ENCODE assay signal across 29 cellular contexts in the genomic region with DNA sequence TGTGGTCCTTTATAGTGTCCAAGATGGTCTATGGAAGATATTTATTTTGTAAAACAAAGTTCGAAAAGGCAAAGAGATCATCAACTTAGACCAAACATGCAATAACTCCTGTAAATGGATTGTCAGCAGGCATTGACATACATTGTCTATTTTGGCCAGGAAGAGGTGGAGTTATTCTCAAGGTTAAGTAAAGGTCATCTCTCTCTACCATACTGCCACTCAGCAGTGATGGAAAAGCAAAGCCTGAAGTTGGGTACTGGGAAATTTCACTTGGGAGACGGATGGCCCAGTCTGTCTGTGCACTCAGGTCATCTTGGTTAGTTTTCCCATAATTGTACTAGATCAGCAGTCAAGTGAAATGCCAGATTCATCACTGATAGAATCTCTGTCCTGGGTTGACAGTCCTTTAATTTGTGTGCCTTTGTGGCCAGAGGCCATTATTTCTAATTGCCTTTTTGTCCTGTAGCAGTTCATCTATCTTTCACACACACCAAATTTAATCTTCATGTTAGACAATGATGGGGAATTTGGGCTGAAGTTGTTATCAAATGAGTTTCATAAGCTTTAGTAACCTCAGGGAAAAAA. TPM values are rescaled to one million over a fixed set of nuclear protein-coding genes. Genes with fewer than 3 reads are reported as not detected.
DNase-seq lines count a peak whose midpoint lies in the region; ATAC-seq, FAIRE-seq and TF ChIP-seq lines count a peak whose summit lies in the region.
"Had no signal": no experiment of that assay in that cellular context is flagged by ENCODE, and none has a peak within 500 bp of the region (broad histone marks: within the 10 kb centered on the region; RNA-seq: fewer than 3 reads in every experiment).

No MANE protein-coding gene starts in this region.

- H3K4me1 ChIP-seq in HepG2 (ENCODE audit: insufficient read depth, low read length) (peaks cover 22% of the 10 kb centered on the region), right lobe of liver (no peaks in the 10 kb centered on the region), endodermal cell (ENCODE audit: control insufficient read depth, insufficient read depth, low read length) (peaks cover 4% of the 10 kb centered on the region)

- TF ChIP-seq RAD21 in HepG2 (CRISPR knock-in tag; IDR thresholded peaks at IDR 0.05): no peak

- TF ChIP-seq EP300 in HepG2 (IDR thresholded peaks at IDR 0.05; ENCODE audit: low read depth in 2 of 2, low read length in 2 of 2): no peak
- no peak for TF ChIP-seq EP300 in HepG2 (CRISPR knock-in tag; IDR thresholded peaks at IDR 0.05; ENCODE audit: borderline replicate concordance)

- H3K4me3 Mint-ChIP-seq in endodermal cell (no peak overlapping the region), natural killer cell (no peak overlapping the region)
- H3K4me3 Mint-ChIP-seq: CD14-positive monocyte; CD4-positive, alpha-beta memory T cell; CD4-positive, CD25-positive, alpha-beta regulatory T cell; CD8-positive, alpha-beta memory T cell had no signal

- BruUV-seq in HepG2 (replicated peaks; lab: Mats Ljungman, UMichigan): no TSS peak

- WGBS in HepG2 (ENCODE audit: low lambda C conversion rate): 14% methylated on average over 2 of the region's 2 CpGs
- 50% methylated on average over 1 of the region's 2 CpGs for WGBS in right lobe of liver (ENCODE audit: insufficient coverage, low coverage, low lambda C conversion rate, missing lambda C conversion rate)
- 88 to 89% methylated on average over 2 of the region's 2 CpGs for WGBS in endodermal cell (ENCODE audit: insufficient coverage in 1 of 2, insufficient read length in 1 of 2), 2 experiments

- H3K79me2 ChIP-seq in HepG2 (ENCODE audit: insufficient read depth, low read length): no peaks in the 10 kb centered on the region

- H3K27ac Mint-ChIP-seq in endodermal cell (no peak overlapping the region), natural killer cell (no peak overlapping the region)
- H3K27ac Mint-ChIP-seq: CD14-positive monocyte; CD4-positive, alpha-beta memory T cell; CD4-positive, CD25-positive, alpha-beta regulatory T cell had no signal

- H3K36me3 ChIP-seq in HepG2 (replicated peaks in 1 of 2; ENCODE audit: control insufficient read depth in 1 of 2, insufficient read depth in 2 of 2, low read length in 2 of 2) (no peaks in the 10 kb centered on the region), right lobe of liver (no peaks in the 10 kb centered on the region), endodermal cell (ENCODE audit: control insufficient read depth, insufficient read depth, low read length) (no peaks in the 10 kb centered on the region)
- H3K36me3 ChIP-seq: BE2C, BLaER1 had no signal

- no peak overlapping the region for H3K9ac ChIP-seq in HepG2 (ENCODE audit: insufficient read depth, low read depth, low read length)
- no peak overlapping the region for H3K9ac ChIP-seq in endodermal cell (ENCODE audit: extremely low read depth, low read length, poor library complexity, severe bottlenecking)
- H3K9ac ChIP-seq: BLaER1 had no signal

- H3K4me2 ChIP-seq in HepG2 (ENCODE audit: low read depth, low read length): peak overlapping the region; percentile 20; the same call in 1 of the 2 replicates
- H3K4me2 ChIP-seq: BLaER1 had no signal

- H3K4me1 Mint-ChIP-seq in endodermal cell: peaks cover 36% of the 10 kb centered on the region
- no peaks in the 10 kb centered on the region for H3K4me1 Mint-ChIP-seq in natural killer cell
- H3K4me1 Mint-ChIP-seq: CD14-positive monocyte; CD4-positive, alpha-beta memory T cell; CD4-positive, CD25-positive, alpha-beta regulatory T cell; CD8-positive, alpha-beta memory T cell had no signal

- no peaks in the 10 kb centered on the region for H4K20me1 ChIP-seq in HepG2 (ENCODE audit: insufficient read depth, low read length)
- H4K20me1 ChIP-seq: BLaER1 had no signal

- H3K27me3 Mint-ChIP-seq in endodermal cell (ENCODE audit: insufficient read depth) (peaks cover 10% of the 10 kb centered on the region), natural killer cell (ENCODE audit: low read depth in 2 of 2) (peaks cover 7% of the 10 kb centered on the region in 2 donors)

- H3K27me3 ChIP-seq in HepG2 (ENCODE audit: control insufficient read depth in 1 of 2, insufficient read depth in 2 of 2, low read length in 2 of 2): no peaks in the 10 kb centered on the region
- H3K27me3 ChIP-seq in right lobe of liver: no peaks in the 10 kb centered on the region
- H3K27me3 ChIP-seq in endodermal cell (ENCODE audit: control insufficient read depth, insufficient read depth, low read length, poor library complexity, severe bottlenecking): no peaks in the 10 kb centered on the region
- H3K27me3 ChIP-seq: BE2C, BLaER1 had no signal

- no peak for FAIRE-seq in HepG2 (lab: Jason Lieb, UNC)
- FAIRE-seq: A204.1, GM12878, GM12892, GM18507 had no signal

- TF ChIP-seq CTCF in HepG2 (CRISPR knock-in tag; IDR thresholded peaks at IDR 0.05) (no peak), right lobe of liver (IDR thresholded peaks at IDR 0.05) (no peak), endodermal cell (conservative IDR thresholded peaks at IDR 0.05) (no peak), natural killer cell (IDR thresholded peaks at IDR 0.05) (no peak)

- DNase-seq in HepG2 (ENCODE audit: low spot score) (no peak), right lobe of liver (no peak), SK-N-DZ (ENCODE audit: low spot score) (peak; percentile 12), endodermal cell (no peak), GM19240 (ENCODE audit: insufficient read length, low spot score) (no peak), natural killer cell (no peak)
- DNase-seq: 8988T; ACHN; BE2C; C1 segment of cervical spinal cord; CD4-positive, alpha-beta memory T cell; CD4-positive, CD25-positive, alpha-beta regulatory T cell; CD8-positive, alpha-beta memory T cell; COR-L47; DMS 273 treated with DMSO at 0.1 percent for 48 hours; DMS153; DMS53; DMS79; DND-41; EL; GDM1 had no signal

- H3K36me3 Mint-ChIP-seq in endodermal cell (ENCODE audit: low read depth) (no peaks in the 10 kb centered on the region), natural killer cell (no peaks in the 10 kb centered on the region)
- H3K36me3 Mint-ChIP-seq: CD14-positive monocyte; CD4-positive, alpha-beta memory T cell; CD4-positive, CD25-positive, alpha-beta regulatory T cell had no signal

- CTCF ChIA-PET in HepG2 (lab: Yijun Ruan, JAX; ENCODE audit: low intra/inter-chr PET ratio, low total read pairs): no interaction called here

- H3K4me3 ChIP-seq in HepG2 (replicated peaks in 1 of 3; ENCODE audit: insufficient read depth in 1 of 3, low read depth in 2 of 3, low read length in 3 of 3): no peak overlapping the region
- H3K4me3 ChIP-seq in right lobe of liver: no peak overlapping the region
- peak overlapping the region; percentile 11 for H3K4me3 ChIP-seq in endodermal cell (ENCODE audit: low read length)
- H3K4me3 ChIP-seq: BLaER1, GM12878 had no signal

- ATAC-seq in HepG2: peak; percentile 30; the same call in 1 of the 3 replicates
- no peak for ATAC-seq in right lobe of liver
- no peak for ATAC-seq in HG02678 (IDR thresholded peaks at IDR 0.05; ENCODE audit: unreplicated experiment)
- ATAC-seq in natural killer cell: no peak
- ATAC-seq: GM12878 had no signal

- TF ChIP-seq POLR2A in HepG2 (IDR thresholded peaks at IDR 0.05; ENCODE audit: insufficient read depth in 1 of 2, low read depth in 2 of 2, low read length in 2 of 2): no peak
- no peak for TF ChIP-seq POLR2A in right lobe of liver (IDR thresholded peaks at IDR 0.05)

- intact Hi-C loops in HepG2 (cut with micrococcal nuclease; ENCODE audit: unreplicated experiment) (no loop called here), right lobe of liver (cut with DNase I) (no loop called here), natural killer cell (cut with micrococcal nuclease) (no loop called here)

- H3K27ac ChIP-seq in HepG2 (ENCODE audit: extremely low read length, insufficient read depth, low read length) (no peak overlapping the region), right lobe of liver (no peak overlapping the region), endodermal cell (ENCODE audit: low read depth, low read length) (no peak overlapping the region)
- H3K27ac ChIP-seq: BLaER1 had no signal

- H3K9me3 Mint-ChIP-seq in endodermal cell (peaks cover 18% of the 10 kb centered on the region), natural killer cell (no peaks in the 10 kb centered on the region)
- H3K9me3 Mint-ChIP-seq: CD4-positive, alpha-beta memory T cell; CD8-positive, alpha-beta memory T cell had no signal

- in situ Hi-C loops in HepG2 (cut with HindIII; ENCODE audit: extremely low pct_ligation_motif_present, low pct_unique_long_range_greater_than_20kb): no loop called here

- POLR2A ChIA-PET in HepG2 (lab: Yijun Ruan, JAX): no interaction called here

- H3K9me3 ChIP-seq in HepG2 (ENCODE audit: low read length) (peaks cover 5% of the 10 kb centered on the region; the same call in 1 of the 2 replicates), right lobe of liver (no peaks in the 10 kb centered on the region), endodermal cell (ENCODE audit: control insufficient read depth, low read length) (peaks cover 13% of the 10 kb centered on the region)
- H3K9me3 ChIP-seq: BE2C had no signal

- H2AFZ ChIP-seq in HepG2 (ENCODE audit: low read length): no peak overlapping the region

RNA-seq across cellular contexts. Expression of gene PIGP, which starts 17.5 kb away (rescaled TPM):
- total RNA-seq in HepG2 (2016; rRNA removed; fragmentation: Illumina TruSeq; extraction: Trizol) (13.7 and 14.8 TPM in 2 replicates), right lobe of liver (10 to 100 TPM; 11.3 to 19.0 (median 17.3) TPM), endodermal cell (10 to 100 TPM; 28.3 to 29.4 TPM), natural killer cell (10 to 100 TPM in 1 of 3 donors, 1 to 10 TPM in 2; 6.5 to 10.4 (median 8.5) TPM)
- total RNA-seq in HepG2 (2016; cell fraction: cytosol; rRNA removed; fragmentation: Illumina TruSeq; extraction: Trizol; ENCODE audit: low read depth): 17.8 and 18.9 TPM in 2 replicates
- 14.0 and 14.9 TPM in 2 replicates for total RNA-seq in HepG2 (2016; cell fraction: insoluble cytoplasmic fraction; rRNA removed; fragmentation: Illumina TruSeq; extraction: Trizol)
- total RNA-seq in HepG2 (2016; cell fraction: membrane; rRNA removed; fragmentation: Illumina TruSeq; extraction: Trizol): 20.5 and 22.0 TPM in 2 replicates
- total RNA-seq in HepG2 (2016; cell fraction: nucleus; rRNA removed; fragmentation: Illumina TruSeq; extraction: Trizol): 10.7 and 17.6 TPM in 2 replicates
- 27.3 and 33.4 TPM in 2 replicates for polyA plus RNA-seq in HepG2 (2011; rRNA removed)
- polyA plus RNA-seq in HepG2 (2011; cell fraction: cytosol; rRNA removed): 11.5 and 19.9 TPM in 2 replicates
- polyA plus RNA-seq in HepG2 (2011; cell fraction: nucleus; rRNA removed): 14.6 and 17.8 TPM in 2 replicates
- polyA plus RNA-seq in HepG2 (2012): 10.2 and 23.5 TPM in 2 replicates
- polyA plus RNA-seq in HepG2 (2016; cell fraction: cytosol; fragmentation: Illumina TruSeq; extraction: Trizol; ENCODE audit: low read depth): 30.3 and 35.6 TPM in 2 replicates
- polyA plus RNA-seq in HepG2 (2016; cell fraction: insoluble cytoplasmic fraction; fragmentation: Illumina TruSeq; extraction: Trizol; ENCODE audit: low read depth): 25.5 and 30.4 TPM in 2 replicates
- 33.9 and 38.2 TPM in 2 replicates for polyA plus RNA-seq in HepG2 (2016; cell fraction: membrane; fragmentation: Illumina TruSeq; extraction: Trizol; ENCODE audit: low read depth)
- polyA plus RNA-seq in HepG2 (2016; cell fraction: nucleus; fragmentation: Illumina TruSeq; extraction: Trizol; ENCODE audit: insufficient read depth, low read depth): 37.8 and 39.4 TPM in 2 replicates
- polyA minus RNA-seq in HepG2 (2011; rRNA and poly(A)+ RNA removed; ENCODE audit: low replicate concordance): 7.7 and 7.8 TPM in 2 replicates
- polyA minus RNA-seq in HepG2 (2011; cell fraction: cytosol; rRNA and poly(A)+ RNA removed): 5.8 and 7.8 TPM in 2 replicates
- 11.4 and 13.6 TPM in 2 replicates for polyA minus RNA-seq in HepG2 (2011; cell fraction: nucleus; rRNA and poly(A)+ RNA removed)
- 11.0 and 25.5 TPM in 2 replicates for polyA plus RNA-seq in SK-N-DZ (2014; cell fraction: cytosol; rRNA removed)
- polyA plus RNA-seq in SK-N-DZ (2014; cell fraction: nucleus; rRNA removed): 14.6 and 23.6 TPM in 2 replicates
- polyA plus RNA-seq in endodermal cell (2013, experiment 1 of 2): 26.5 TPM
- polyA plus RNA-seq in endodermal cell (2013, experiment 2 of 2): 21.5 TPM

RNA-seq across cellular contexts. Expression of gene TTC3, which starts 17.7 kb away (rescaled TPM):
- total RNA-seq in HepG2 (2016; rRNA removed; fragmentation: Illumina TruSeq; extraction: Trizol) (108 and 162 TPM in 2 replicates), right lobe of liver (10 to 100 TPM; 46.7 to 68.7 (median 54.2) TPM), endodermal cell (100 to 1,000 TPM; 184 to 273 TPM), natural killer cell (10 to 100 TPM; 83.1 to 97.4 (median 88.3) TPM)
- total RNA-seq in HepG2 (2016; cell fraction: cytosol; rRNA removed; fragmentation: Illumina TruSeq; extraction: Trizol; ENCODE audit: low read depth): 111 and 126 TPM in 2 replicates
- 108 and 166 TPM in 2 replicates for total RNA-seq in HepG2 (2016; cell fraction: insoluble cytoplasmic fraction; rRNA removed; fragmentation: Illumina TruSeq; extraction: Trizol)
- total RNA-seq in HepG2 (2016; cell fraction: membrane; rRNA removed; fragmentation: Illumina TruSeq; extraction: Trizol): 165 and 198 TPM in 2 replicates
- 153 and 156 TPM in 2 replicates for total RNA-seq in HepG2 (2016; cell fraction: nucleus; rRNA removed; fragmentation: Illumina TruSeq; extraction: Trizol)
- 45.8 and 55.7 TPM in 2 replicates for polyA plus RNA-seq in HepG2 (2011; rRNA removed)
- 38.5 and 41.4 TPM in 2 replicates for polyA plus RNA-seq in HepG2 (2011; cell fraction: cytosol; rRNA removed)
- 75.7 and 103 TPM in 2 replicates for polyA plus RNA-seq in HepG2 (2011; cell fraction: nucleus; rRNA removed)
- polyA plus RNA-seq in HepG2 (2012): 62.1 and 88.8 TPM in 2 replicates
- polyA plus RNA-seq in HepG2 (2016; cell fraction: cytosol; fragmentation: Illumina TruSeq; extraction: Trizol; ENCODE audit: low read depth): 6.9 and 8.0 TPM in 2 replicates
- polyA plus RNA-seq in HepG2 (2016; cell fraction: insoluble cytoplasmic fraction; fragmentation: Illumina TruSeq; extraction: Trizol; ENCODE audit: low read depth): 102 and 108 TPM in 2 replicates
- polyA plus RNA-seq in HepG2 (2016; cell fraction: membrane; fragmentation: Illumina TruSeq; extraction: Trizol; ENCODE audit: low read depth): 34.7 and 44.9 TPM in 2 replicates
- polyA plus RNA-seq in HepG2 (2016; cell fraction: nucleus; fragmentation: Illumina TruSeq; extraction: Trizol; ENCODE audit: insufficient read depth, low read depth): 109 and 111 TPM in 2 replicates
- polyA minus RNA-seq in HepG2 (2011; rRNA and poly(A)+ RNA removed; ENCODE audit: low replicate concordance): 51.0 and 75.9 TPM in 2 replicates
- 139 and 147 TPM in 2 replicates for polyA minus RNA-seq in HepG2 (2011; cell fraction: cytosol; rRNA and poly(A)+ RNA removed)
- polyA minus RNA-seq in HepG2 (2011; cell fraction: nucleus; rRNA and poly(A)+ RNA removed): 285 and 338 TPM in 2 replicates
- 120 and 135 TPM in 2 replicates for polyA plus RNA-seq in SK-N-DZ (2014; cell fraction: cytosol; rRNA removed)
- polyA plus RNA-seq in SK-N-DZ (2014; cell fraction: nucleus; rRNA removed): 144 and 164 TPM in 2 replicates
- polyA plus RNA-seq in endodermal cell (2013, experiment 1 of 2): 237 TPM
- 243 TPM for polyA plus RNA-seq in endodermal cell (2013, experiment 2 of 2)

RNA-seq across cellular contexts. Expression of gene RIPPLY3, which starts 48.9 kb away (rescaled TPM):
- total RNA-seq in HepG2 (2016; rRNA removed; fragmentation: Illumina TruSeq; extraction: Trizol) (0.09 and 0.13 TPM in 2 replicates), right lobe of liver (under 1 TPM in 3 of 6 experiments, not detected in 3; 0.12 to 0.18 (median 0.17) TPM), endodermal cell (10 to 100 TPM; 15.6 to 28.0 TPM), natural killer cell (not detected)
- total RNA-seq in HepG2 (2016; cell fraction: cytosol; rRNA removed; fragmentation: Illumina TruSeq; extraction: Trizol; ENCODE audit: low read depth): not detected in 2 replicates
- 0.19 and 0.26 TPM in 2 replicates for total RNA-seq in HepG2 (2016; cell fraction: insoluble cytoplasmic fraction; rRNA removed; fragmentation: Illumina TruSeq; extraction: Trizol)
- total RNA-seq in HepG2 (2016; cell fraction: membrane; rRNA removed; fragmentation: Illumina TruSeq; extraction: Trizol): 0.40 and 0.45 TPM in 2 replicates
- not detected in 2 replicates for total RNA-seq in HepG2 (2016; cell fraction: nucleus; rRNA removed; fragmentation: Illumina TruSeq; extraction: Trizol)
- polyA plus RNA-seq in HepG2 (2011; rRNA removed): 2.1 and 2.9 TPM in 2 replicates
- polyA plus RNA-seq in HepG2 (2011; cell fraction: cytosol; rRNA removed): 1.8 and 2.0 TPM in 2 replicates
- polyA plus RNA-seq in HepG2 (2011; cell fraction: nucleus; rRNA removed): 0.63 and 1.2 TPM in 2 replicates
- 0.72 and 1.4 TPM in 2 replicates for polyA plus RNA-seq in HepG2 (2012)
- 0.24 and 0.29 TPM in 2 replicates for polyA plus RNA-seq in HepG2 (2016; cell fraction: cytosol; fragmentation: Illumina TruSeq; extraction: Trizol; ENCODE audit: low read depth)
- polyA plus RNA-seq in HepG2 (2016; cell fraction: insoluble cytoplasmic fraction; fragmentation: Illumina TruSeq; extraction: Trizol; ENCODE audit: low read depth): 0.47 TPM in 2 replicates
- 0.42 and 0.52 TPM in 2 replicates for polyA plus RNA-seq in HepG2 (2016; cell fraction: membrane; fragmentation: Illumina TruSeq; extraction: Trizol; ENCODE audit: low read depth)
- 0.42 TPM in 1 of 2 replicates, not detected in the other for polyA plus RNA-seq in HepG2 (2016; cell fraction: nucleus; fragmentation: Illumina TruSeq; extraction: Trizol; ENCODE audit: insufficient read depth, low read depth)
- 2.2 TPM in 1 of 2 replicates, not detected in the other for polyA minus RNA-seq in HepG2 (2011; rRNA and poly(A)+ RNA removed; ENCODE audit: low replicate concordance)
- 0.59 and 0.62 TPM in 2 replicates for polyA minus RNA-seq in HepG2 (2011; cell fraction: cytosol; rRNA and poly(A)+ RNA removed)
- 0.39 and 0.50 TPM in 2 replicates for polyA minus RNA-seq in HepG2 (2011; cell fraction: nucleus; rRNA and poly(A)+ RNA removed)
- 0.22 and 0.51 TPM in 2 replicates for polyA plus RNA-seq in SK-N-DZ (2014; cell fraction: cytosol; rRNA removed)
- 0.07 and 1.2 TPM in 2 replicates for polyA plus RNA-seq in SK-N-DZ (2014; cell fraction: nucleus; rRNA removed)
- polyA plus RNA-seq in endodermal cell (2013, experiment 1 of 2): 10.3 TPM
- polyA plus RNA-seq in endodermal cell (2013, experiment 2 of 2): 11.4 TPM
- total RNA-seq: CD4-positive, alpha-beta memory T cell; CD4-positive, CD25-positive, alpha-beta regulatory T cell; G401; GM12878 had no signal
- polyA plus RNA-seq: CD14-positive monocyte; CD4-positive, alpha-beta memory T cell; CD4-positive, CD25-positive, alpha-beta regulatory T cell; CD8-positive, alpha-beta memory T cell; GM12878 had no signal

Comparison
In these comparisons a context has a peak if more than half of its experiments do, and no peak if none do; other contexts are left out.
1. RNA of gene RIPPLY3, which starts 48.9 kb away (total RNA-seq): 15.6 to 28.0 TPM in endodermal cell; 0.12 to 0.18 TPM in right lobe of liver, 0.09 to 0.45 TPM in HepG2 and not detected in natural killer cell; every median in the first group is over 10 times any median in the second.